Comparison of ENCODE assay signal across 8 cellular contexts in the genomic region with DNA sequence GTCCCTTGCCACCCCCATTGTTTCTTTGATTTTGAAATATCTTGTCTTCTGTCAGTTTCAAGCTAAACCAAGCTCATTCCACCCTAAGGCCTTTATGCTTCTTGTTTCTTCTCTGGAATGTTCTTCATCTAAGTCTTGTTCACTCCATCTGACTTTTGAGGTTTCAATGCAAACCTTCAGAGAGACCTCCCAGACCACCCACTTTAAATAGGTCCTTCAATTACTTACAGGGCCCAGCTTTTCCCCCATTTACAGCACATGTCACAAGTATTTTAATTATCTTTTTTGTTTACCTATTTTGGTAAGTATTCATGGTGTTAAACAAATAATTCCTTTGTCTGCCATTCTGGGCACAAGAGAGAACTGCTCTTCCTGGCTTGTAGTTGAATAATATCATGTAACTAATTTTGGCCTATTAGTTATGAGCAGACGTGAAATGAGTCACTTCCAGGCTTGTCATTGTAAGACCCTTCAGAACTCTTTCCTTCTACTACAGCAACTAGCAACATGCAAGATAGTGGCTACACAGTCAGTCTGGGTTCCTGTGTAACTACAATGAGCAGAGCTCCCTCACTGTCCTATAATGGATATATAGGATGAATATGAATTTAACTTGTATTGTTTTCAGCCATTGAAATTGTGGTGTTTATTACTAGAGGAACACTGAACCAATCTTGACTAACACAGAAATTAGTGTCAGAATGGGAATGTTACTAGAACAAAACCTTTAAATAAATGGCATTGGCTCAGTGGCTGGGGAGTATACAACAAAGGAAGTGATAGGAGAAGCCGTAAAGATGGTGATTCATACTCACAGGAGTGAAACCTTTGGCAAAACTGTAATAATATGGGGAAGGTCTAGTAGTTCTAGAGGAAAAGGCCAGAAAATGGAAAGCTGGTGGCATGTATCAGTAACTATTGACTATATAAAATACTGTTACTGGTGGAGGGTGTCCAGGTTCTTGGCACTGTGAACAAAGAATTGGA. TPM values are rescaled to one million over a fixed set of nuclear protein-coding genes. Genes with fewer than 3 reads are reported as not detected.
A peak's percentile ranks its signal among the peaks of the same experiment; 100 is the strongest.
DNase-seq lines count a peak whose midpoint lies in the region; ATAC-seq and TF ChIP-seq lines count a peak whose summit lies in the region.

No MANE protein-coding gene starts in this region.

- intact Hi-C loops in mammary epithelial cell (cut with micrococcal nuclease), result no loop called here

- no peaks in the 10 kb centered on the region for H4K20me1 ChIP-seq in mammary epithelial cell (ENCODE audit: insufficient read depth, low read length)

- in situ Hi-C loops in mammary epithelial cell (cut with MboI; ENCODE audit: low sequenced_read_pairs in 2 of 2) (no loop called here), G401 (cut with HindIII; ENCODE audit: low sequenced_read_pairs) (no loop called here)

- peak; percentile 33 for DNase-seq in mammary epithelial cell
- no peak for DNase-seq in HuH-7 (ENCODE audit: low spot score)
- no peak for DNase-seq in T1000 (lab: John Stamatoyannopoulos, UW)
- no peak for DNase-seq in G401 (ENCODE audit: low spot score)
- DNase-seq in ecto neural progenitor cell (ENCODE audit: low spot score), result no peak

- H3K27ac ChIP-seq in mammary epithelial cell (ENCODE audit: insufficient read depth, low read depth, low read length) (peak overlapping the region; percentile 28), parathyroid adenoma (peak overlapping the region; percentile 26)

- ATAC-seq in GM18508 (IDR thresholded peaks at IDR 0.05; ENCODE audit: insufficient read depth, unreplicated experiment) (peak; percentile 19), HG03469 (IDR thresholded peaks at IDR 0.05; ENCODE audit: unreplicated experiment) (peak; percentile 21)

- WGBS in mammary epithelial cell (ENCODE audit: low coverage, missing lambda C conversion rate), result 59% methylated on average over 2 of the region's 2 CpGs

- H3K27me3 ChIP-seq in mammary epithelial cell (ENCODE audit: insufficient read depth, low read length) (no peaks in the 10 kb centered on the region), parathyroid adenoma (ENCODE audit: control insufficient read depth, insufficient read depth, low read length) (no peaks in the 10 kb centered on the region)

- H3K4me2 ChIP-seq in mammary epithelial cell (ENCODE audit: insufficient read depth, low read depth, low read length) (peak overlapping the region; percentile 48), parathyroid adenoma (ENCODE audit: low read length) (no peak overlapping the region)

- H2AFZ ChIP-seq in mammary epithelial cell (ENCODE audit: low read depth, low read length) (peak overlapping the region; percentile 69), parathyroid adenoma (peak overlapping the region; percentile 19)

- BruUV-seq in mammary epithelial cell (replicated peaks; lab: Mats Ljungman, UMichigan), result no TSS peak

- H3K9ac ChIP-seq in mammary epithelial cell (ENCODE audit: insufficient read depth, low read length) (no peak overlapping the region), parathyroid adenoma (no peak overlapping the region)

- H3K4me1 ChIP-seq in mammary epithelial cell (ENCODE audit: insufficient read depth, low read length) (peaks cover 27% of the 10 kb centered on the region), parathyroid adenoma (peaks cover 6% of the 10 kb centered on the region)

- H3K36me3 ChIP-seq in mammary epithelial cell (ENCODE audit: insufficient read depth, low read length), result no peaks in the 10 kb centered on the region
- no peaks in the 10 kb centered on the region for H3K36me3 ChIP-seq in parathyroid adenoma (ENCODE audit: control insufficient read depth, insufficient read depth, low read length)

- TF ChIP-seq CTCF in mammary epithelial cell (conservative IDR thresholded peaks at IDR 0.05 in 1 of 2, IDR thresholded peaks at IDR 0.05 in 1 of 2; ENCODE audit: extremely low read depth in 1 of 2, insufficient read depth in 1 of 2, low read depth in 1 of 2, low read length in 2 of 2), result no peak
- TF ChIP-seq CTCF in parathyroid adenoma (IDR thresholded peaks at IDR 0.05), result no peak

- H3K4me3 ChIP-seq in mammary epithelial cell (replicated peaks in 1 of 3; ENCODE audit: insufficient read depth in 1 of 3, low read depth in 2 of 3, low read length in 3 of 3) (peak overlapping the region in 1 of 3 experiments; percentile 6), parathyroid adenoma (ENCODE audit: low read depth, low read length) (no peak overlapping the region)

- CTCF ChIA-PET in mammary epithelial cell (lab: Charles Lee; ENCODE audit: low non-redundant PET), result no interaction called here

- dilution Hi-C loops in mammary epithelial cell (cut with HindIII; ENCODE audit: low sequenced_read_pairs), result no loop called here

- H3K79me2 ChIP-seq in mammary epithelial cell (ENCODE audit: insufficient read depth, low read length), result peaks cover 23% of the 10 kb centered on the region
- peaks cover 13% of the 10 kb centered on the region for H3K79me2 ChIP-seq in parathyroid adenoma

- H3K9me3 ChIP-seq in mammary epithelial cell (replicated peaks; ENCODE audit: insufficient read depth, low read length), result no peaks in the 10 kb centered on the region
- H3K9me3 ChIP-seq in parathyroid adenoma (ENCODE audit: control insufficient read depth, low read length), result no peaks in the 10 kb centered on the region

RNA-seq across cellular contexts. Expression of a gene that starts 2.8 kb away (rescaled TPM):
- 100 to 1,000 TPM; 151 to 173 TPM for total RNA-seq in mammary epithelial cell
- 94.0 TPM for polyA plus RNA-seq in mammary epithelial cell
- 116 TPM for polyA minus RNA-seq in mammary epithelial cell
- 80.6 and 115 TPM in 2 replicates for total RNA-seq in G401 (2014; rRNA removed; shearing (Covaris generic))
